Comparison of ENCODE assay signal across 8 cellular contexts in genomic region chr3:8443829-8444791, GRCh38. TPM values are rescaled to one million over a fixed set of nuclear protein-coding genes. Genes with fewer than 3 reads are reported as not detected.
DNase-seq lines count a peak whose midpoint lies in the region; ATAC-seq and TF ChIP-seq lines count a peak whose summit lies in the region.

No MANE protein-coding gene starts in this region.

- H4K20me1 ChIP-seq in IMR-90 (ENCODE audit: insufficient read depth, low read length) = no peaks in the 10 kb centered on the region

- H3K9ac ChIP-seq in IMR-90 (ENCODE audit: low read depth, low read length) = peak overlapping the region; percentile 68

- H4K5ac ChIP-seq in IMR-90 (ENCODE audit: low read depth, low read length) = peak overlapping the region; percentile 58

- BruUV-seq in IMR-90 (replicated peaks; lab: Mats Ljungman, UMichigan) = TSS peak; percentile 92

- H3K4me2 ChIP-seq in IMR-90 (ENCODE audit: low read depth, low read length) = peak overlapping the region; percentile 70

- in situ Hi-C loops in IMR-90 (cut with MboI; ENCODE audit: low sequenced_read_pairs) = loop anchor here (5.0 to 25.0 kb wide), 2 partner anchors 178 to 293 kb away; partner anchors contain the start of gene CAV3

- H3K27me3 ChIP-seq in IMR-90 (ENCODE audit: control insufficient read depth, insufficient read depth, low read length) = no peaks in the 10 kb centered on the region

- POLR2A ChIA-PET in IMR-90 (lab: Charles Lee; ENCODE audit: unreplicated experiment) = interaction anchor here (0.9 to 1.2 kb wide), 3 partner anchors 46 to 60 kb away, joined by 3 read pairs; partner anchors contain the start of gene LMCD1

- H3K36me3 ChIP-seq in IMR-90 (ENCODE audit: control insufficient read depth, insufficient read depth, low read length) = no peaks in the 10 kb centered on the region

- peak overlapping the region; percentile 93 for H3K23ac ChIP-seq in IMR-90 (ENCODE audit: low read depth, low read length)

- H3K27ac ChIP-seq in IMR-90 (ENCODE audit: insufficient read depth, low read length) = peak overlapping the region; percentile 85
- peak overlapping the region; percentile 99 for H3K27ac ChIP-seq in VCaP

- H3K4ac ChIP-seq in IMR-90 (ENCODE audit: low read depth, low read length) = peak overlapping the region; percentile 96

- TF ChIP-seq CTCF in IMR-90 (conservative IDR thresholded peaks at IDR 0.05; ENCODE audit: low read depth, low read length) (no peak), VCaP (conservative IDR thresholded peaks at IDR 0.05) (no peak)

- intact Hi-C loops in IMR-90 (cut with micrococcal nuclease) = loop anchor here (1.0 to 10.0 kb wide), 8 partner anchors 39 to 623 kb away; partner anchors contain the start of genes LMCD1 and RAD18
- intact Hi-C loops in head of caudate nucleus (cut with DNase I) = loop anchor here (2.0 to 10.0 kb wide), 2 partner anchors 61 to 179 kb away; partner anchors contain the start of gene LMCD1

- peak; percentile 98 for TF ChIP-seq POLR2A in IMR-90 (IDR thresholded peaks at IDR 0.05; ENCODE audit: low read depth, low read length)

- no peak overlapping the region for H3K4me3 ChIP-seq in IMR-90 (ENCODE audit: insufficient read depth, low read depth, low read length)

- dilution Hi-C loops in IMR-90 (cut with HindIII; ENCODE audit: low sequenced_read_pairs, unreplicated experiment) = no loop called here

- CTCF ChIA-PET in IMR-90 (lab: Yijun Ruan, JAX) = interaction anchor here (0.7 to 1.9 kb wide), 4 partner anchors 12 to 178 kb away, joined by 3 to 6 read pairs (median 4); no protein-coding TSS in a partner anchor

- peak overlapping the region; percentile 68 for H2AK9ac ChIP-seq in IMR-90 (replicated peaks; ENCODE audit: low read depth, low read length, poor library complexity)

- H3K4me1 ChIP-seq in IMR-90 (ENCODE audit: control insufficient read depth, insufficient read depth, low read length) = peaks cover 21% of the 10 kb centered on the region

- peak overlapping the region; percentile 94 for H3K56ac ChIP-seq in IMR-90 (ENCODE audit: extremely low read depth, insufficient read depth, low read length)

- H2BK20ac ChIP-seq in IMR-90 (ENCODE audit: low read depth, low read length) = peak overlapping the region; percentile 97

- H3K18ac ChIP-seq in IMR-90 (ENCODE audit: low read depth, low read length) = peak overlapping the region; percentile 85

- H2BK15ac ChIP-seq in IMR-90 (ENCODE audit: low read depth, low read length) = peak overlapping the region; percentile 88

- TF ChIP-seq RAD21 in IMR-90 (IDR thresholded peaks at IDR 0.05; ENCODE audit: low read length) = peak; percentile 36

- H3K9me1 ChIP-seq in IMR-90 (ENCODE audit: insufficient read depth, low read length) = peaks cover 12% of the 10 kb centered on the region

- peak overlapping the region; percentile 92 for H2BK5ac ChIP-seq in IMR-90 (ENCODE audit: low read depth, low read length, poor library complexity, severe bottlenecking)

- H3K9me3 ChIP-seq in IMR-90 (ENCODE audit: control insufficient read depth, insufficient read depth, low read length) = no peaks in the 10 kb centered on the region

- H3K79me1 ChIP-seq in IMR-90 (ENCODE audit: low read depth in 1 of 2, low read length in 2 of 2) = peaks cover 0 to 9% of the 10 kb centered on the region in 2 experiments; a peak in 1 of 4 replicates

- peak overlapping the region; percentile 67 for H2AFZ ChIP-seq in IMR-90 (replicated peaks; ENCODE audit: low read length, poor library complexity)

- H4K91ac ChIP-seq in IMR-90 (ENCODE audit: insufficient read depth, low read depth, low read length) = peak overlapping the region; percentile 96

- DNase-seq in ELF-1 (ENCODE audit: low read depth, low spot score) (peak; percentile 89), IMR-90 (peak; percentile 99), head of caudate nucleus (peak in 41 of 42 donors; percentile 6 to 69 (median 41)), pons (ENCODE audit: low spot score) (peak; percentile 86)
- DNase-seq in stimulated activated naive CD4-positive, alpha-beta T cell (lab: John Stamatoyannopoulos, UW) = no peak

- H4K8ac ChIP-seq in IMR-90 (ENCODE audit: low read depth in 2 of 2, low read length in 2 of 2) = peak overlapping the region; percentile 35 to 96

- peak overlapping the region; percentile 94 for H2AK5ac ChIP-seq in IMR-90 (ENCODE audit: low read depth, low read length)

- peak overlapping the region; percentile 98 for H2BK120ac ChIP-seq in IMR-90 (ENCODE audit: low read depth, low read length)

- peak overlapping the region; percentile 87 for H3K14ac ChIP-seq in IMR-90 (replicated peaks; ENCODE audit: low read depth, low read length)

- WGBS in IMR-90 (ENCODE audit: extremely low coverage in 2 of 2, insufficient read length in 1 of 2), 2 experiments = 0% methylated on average over 7 of the region's 15 CpGs; no CpG with 5 or more reads in 1 of the 2 experiments

- ATAC-seq in IMR-90 (ENCODE audit: low read depth) (peak; percentile 93), HG02938 (IDR thresholded peaks at IDR 0.05; ENCODE audit: unreplicated experiment) (no peak), GM21576 (IDR thresholded peaks at IDR 0.05; ENCODE audit: unreplicated experiment) (no peak)

TF ChIP-seq in IMR-90, 13 proteins besides CTCF, POLR2A, EP300 and RAD21:
- TF ChIP-seq FOS (IDR thresholded peaks at IDR 0.05; ENCODE audit: low read depth, low read length) (peak; percentile 46; the same call in 1 of the 2 replicates), MAFK (IDR thresholded peaks at IDR 0.05; ENCODE audit: low read depth, low read length) (peak; percentile 56), MXI1 (IDR thresholded peaks at IDR 0.05; ENCODE audit: borderline replicate concordance, low read depth, low read length) (peak; percentile 75; the same call in 1 of the 2 replicates), RFX5 (IDR thresholded peaks at IDR 0.05; ENCODE audit: low read depth, low read length) (peak; percentile 57; the same call in 1 of the 2 replicates), CHD1 (IDR thresholded peaks at IDR 0.05; ENCODE audit: low read depth, low read length) (peak; percentile 70; the same call in 1 of the 2 replicates), NFE2L2 (IDR thresholded peaks at IDR 0.05; ENCODE audit: low read depth, low read length) (no peak), USF2 (IDR thresholded peaks at IDR 0.05; ENCODE audit: low read depth, low read length) (no peak), BHLHE40 (IDR thresholded peaks at IDR 0.05; ENCODE audit: low read depth, low read length) (peak; percentile 42; the same call in 1 of the 2 replicates), MAZ (IDR thresholded peaks at IDR 0.05; ENCODE audit: borderline replicate concordance, low read depth, low read length) (peak; percentile 71), SMC3 (IDR thresholded peaks at IDR 0.05; ENCODE audit: low read depth, low read length) (peak; percentile 28), RCOR1 (IDR thresholded peaks at IDR 0.05; ENCODE audit: insufficient replicate concordance, low read length) (peak; percentile 29), CEBPB (IDR thresholded peaks at IDR 0.05; ENCODE audit: low read depth, low read length) (peak; percentile 84)
- TF ChIP-seq, protein P1, sequence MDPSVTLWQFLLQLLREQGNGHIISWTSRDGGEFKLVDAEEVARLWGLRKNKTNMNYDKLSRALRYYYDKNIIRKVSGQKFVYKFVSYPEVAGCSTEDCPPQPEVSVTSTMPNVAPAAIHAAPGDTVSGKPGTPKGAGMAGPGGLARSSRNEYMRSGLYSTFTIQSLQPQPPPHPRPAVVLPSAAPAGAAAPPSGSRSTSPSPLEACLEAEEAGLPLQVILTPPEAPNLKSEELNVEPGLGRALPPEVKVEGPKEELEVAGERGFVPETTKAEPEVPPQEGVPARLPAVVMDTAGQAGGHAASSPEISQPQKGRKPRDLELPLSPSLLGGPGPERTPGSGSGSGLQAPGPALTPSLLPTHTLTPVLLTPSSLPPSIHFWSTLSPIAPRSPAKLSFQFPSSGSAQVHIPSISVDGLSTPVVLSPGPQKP (IDR thresholded peaks at IDR 0.05; ENCODE audit: borderline replicate concordance, low read depth, low read length) = no peak

RNA-seq across cellular contexts. Expression of gene LMCD1, which starts 57.5 kb away (rescaled TPM):
- total RNA-seq in IMR-90 (2012; rRNA removed) = 33.6 and 50.0 TPM in 2 replicates
- polyA plus RNA-seq in IMR-90 (2012; rRNA removed) = 43.1 and 53.8 TPM in 2 replicates
- polyA plus RNA-seq in IMR-90 (2012; cell fraction: cytosol; rRNA removed) = 47.4 and 70.5 TPM in 2 replicates
- polyA plus RNA-seq in IMR-90 (2012; cell fraction: nucleus; rRNA removed; ENCODE audit: low replicate concordance) = 28.7 and 43.9 TPM in 2 replicates

Comparison
In these comparisons a context has a peak if more than half of its experiments do, and no peak if none do; other contexts are left out.
1. DNase-seq: peak in ELF-1 (single experiment), IMR-90 (single experiment), head of caudate nucleus (41 of 42) and pons (single experiment); none in stimulated activated naive CD4-positive, alpha-beta T cell (0 of 6).